25 cellular contexts compared by ENCODE assay signal in the genomic region with DNA sequence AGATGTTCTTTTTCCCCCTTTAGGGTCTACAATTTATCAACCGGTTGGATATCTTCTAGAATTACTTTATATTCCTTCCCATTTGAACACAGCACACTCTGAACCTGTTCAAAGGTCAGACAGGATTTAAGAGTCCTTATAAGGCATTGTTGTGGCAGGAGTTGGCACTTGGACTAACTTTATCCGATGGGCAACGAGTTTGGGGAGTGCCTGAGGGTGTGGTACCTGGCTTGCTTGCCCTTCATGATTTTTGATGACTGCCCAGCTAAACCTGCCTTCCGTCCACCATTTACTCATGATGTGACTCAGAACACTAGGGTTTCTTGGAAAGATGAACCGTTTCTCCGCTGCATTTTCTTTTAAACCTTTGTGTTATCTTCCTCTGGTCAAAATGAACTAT.
DNase-seq lines count a peak whose midpoint lies in the region; ATAC-seq and TF ChIP-seq lines count a peak whose summit lies in the region.
"Had no signal": no experiment of that assay in that cellular context is flagged by ENCODE, and none has a peak within 500 bp of the region (broad histone marks: within the 10 kb centered on the region; RNA-seq: fewer than 3 reads in every experiment).

No MANE protein-coding gene starts in this region.

- CTCF ChIA-PET in PC-9 (lab: Charles Lee) = interaction anchor here (0.7 kb wide), 1 partner anchor 21 kb away, joined by 5 read pairs; no protein-coding TSS in a partner anchor

- no peaks in the 10 kb centered on the region for H3K27me3 ChIP-seq in PC-9 (ENCODE audit: insufficient read depth, low read depth)
- no peaks in the 10 kb centered on the region for H3K27me3 ChIP-seq in prostate gland (replicated peaks; ENCODE audit: insufficient read depth)
- H3K27me3 ChIP-seq: BLaER1 treated with 17β-estradiol and CSF1 and Interleukin-3, amounts not matched to agents 10 nM and 100 nM; spleen had no signal

- POLR2A ChIA-PET in PC-9 (lab: Charles Lee; ENCODE audit: unreplicated experiment) = no interaction called here

- H2AFZ ChIP-seq in PC-9 = no peak overlapping the region

- H3K4me1 ChIP-seq in PC-9 (replicated peaks; ENCODE audit: insufficient read depth) (peaks cover 16% of the 10 kb centered on the region), prostate gland (replicated peaks) (no peaks in the 10 kb centered on the region)
- H3K4me1 ChIP-seq: spleen had no signal

- DNase-seq in HT-29 (ENCODE audit: low spot score) = peak; percentile 13
- DNase-seq in PC-9 = peak; percentile 44 to 64
- no peak for DNase-seq in coronary artery (ENCODE audit: low spot score)
- DNase-seq in prostate gland (ENCODE audit: low spot score) = peak; percentile 22
- DNase-seq in GM10266 (ENCODE audit: extremely low spot score) = no peak
- DNase-seq in activated CD8-positive, alpha-beta memory T cell treated with anti-CD3 and anti-CD28 coated beads, Interleukin-2, amount 50 U/mL, for 48 hours = no peak
- DNase-seq: activated CD4-positive, alpha-beta memory T cell treated with anti-CD3 and anti-CD28 coated beads, Interleukin-2, amount 10 ng/mL, durations not matched to agents 7 days and 5 days; activated effector memory CD4-positive, alpha-beta T cell treated with Interleukin-2 at 50 U/mL for 16 hours; activated naive CD8-positive, alpha-beta T cell treated with anti-CD3 and anti-CD28 coated beads for 36 hours; activated T-cell treated with anti-CD3 and anti-CD28 coated beads for 4 hours; COR-L47; DND-41; Kasumi-1; kidney; NCI-H1105 treated with DMSO at 0.1 percent for 48 hours; NCI-H2029; OCI-M1; spleen; stimulated activated CD4-positive, alpha-beta T cell treated with anti-CD3 and anti-CD28 coated beads, Interleukin-4, amount 100 ng/mL, for 1 hour had no signal

- H3K9me3 ChIP-seq in PC-9 (ENCODE audit: insufficient read depth, low read depth) (no peaks in the 10 kb centered on the region), prostate gland (no peaks in the 10 kb centered on the region)

- no peaks in the 10 kb centered on the region for H3K9me2 ChIP-seq in PC-9 (ENCODE audit: insufficient read depth)

- no TSS peak for BruUV-seq in PC-9 (replicated peaks; lab: Mats Ljungman, UMichigan)

- WGBS in prostate gland = 64% methylated on average over 6 of the region's 6 CpGs

- no peaks in the 10 kb centered on the region for H3K79me2 ChIP-seq in PC-9 (ENCODE audit: low read depth)

- ATAC-seq in HG02938 (IDR thresholded peaks at IDR 0.05; ENCODE audit: unreplicated experiment) = no peak
- no peak for ATAC-seq in HG03196 (IDR thresholded peaks at IDR 0.05; ENCODE audit: unreplicated experiment)
- ATAC-seq: activated CD4-positive, CD25-positive, alpha-beta regulatory T cell treated with anti-CD3 and anti-CD28 coated beads, Interleukin-2, amount 50 U/mL, for 24 hours; stimulated activated memory B cell treated with anti-CD40 and anti-IgM and Interleukin-4, amounts not matched to agents 10 μg/mL and 1 μg/mL and 100 μg/mL, for 72 hours had no signal

- intact Hi-C loops in PC-9 (cut with micrococcal nuclease; ENCODE audit: unreplicated experiment) (loop anchor here (2.0 kb wide), 1 partner anchor 58 kb away; no protein-coding TSS in a partner anchor), prostate gland (cut with DNase I) (no loop called here)

- TF ChIP-seq CTCF in PC-9 (conservative IDR thresholded peaks at IDR 0.05) (no peak), coronary artery (IDR thresholded peaks at IDR 0.05) (no peak), prostate gland (IDR thresholded peaks at IDR 0.05) (no peak), GM10266 (IDR thresholded peaks at IDR 0.05; ENCODE audit: control insufficient read depth, insufficient read depth, low read depth, missing control alignments) (no peak)

- no peak for TF ChIP-seq POLR2A in prostate gland (IDR thresholded peaks at IDR 0.05)

- H3K27ac ChIP-seq in PC-9 = 0 out of 2 replicates have a peak overlapping the region, but pooled peaks have one; percentile 16
- H3K27ac ChIP-seq in coronary artery = peak overlapping the region; percentile 28 to 34
- H3K27ac ChIP-seq in prostate gland = no peak overlapping the region
- H3K27ac ChIP-seq: BLaER1 treated with 17β-estradiol and CSF1 and Interleukin-3, amounts not matched to agents 10 nM and 100 nM; spleen had no signal

- no peak overlapping the region for H3K4me2 ChIP-seq in PC-9
- H3K4me2 ChIP-seq: BLaER1 treated with 17β-estradiol and CSF1 and Interleukin-3, amounts not matched to agents 10 nM and 100 nM had no signal

- H3K4me3 ChIP-seq in PC-9 (no peak overlapping the region), coronary artery (no peak overlapping the region), prostate gland (no peak overlapping the region)
- H3K4me3 ChIP-seq: BLaER1 treated with 17β-estradiol and CSF1 and Interleukin-3, amounts not matched to agents 10 nM and 100 nM; lung; spleen had no signal

- no peaks in the 10 kb centered on the region for H4K20me1 ChIP-seq in PC-9 (ENCODE audit: insufficient read depth)
- H4K20me1 ChIP-seq: BLaER1 treated with 17β-estradiol and CSF1 and Interleukin-3, amounts not matched to agents 10 nM and 100 nM had no signal

- H3K36me3 ChIP-seq in PC-9 (ENCODE audit: low read depth) (no peaks in the 10 kb centered on the region), prostate gland (no peaks in the 10 kb centered on the region)
- H3K36me3 ChIP-seq: spleen had no signal

- no peaks in the 10 kb centered on the region for H3F3A ChIP-seq in PC-9 (ENCODE audit: insufficient read depth, low read depth)

Comparison
In these comparisons a context has a peak if more than half of its experiments do, and no peak if none do; other contexts are left out.
1. DNase-seq: peak in HT-29 (single experiment), PC-9 (2 of 2) and prostate gland (single experiment); none in coronary artery (single experiment), GM10266 (single experiment) and activated CD8-positive, alpha-beta memory T cell treated with anti-CD3 and anti-CD28 coated beads, Interleukin-2, amount 50 U/mL, for 48 hours (single experiment).
2. H3K27ac ChIP-seq: peak in PC-9 (single experiment) and coronary artery (2 of 2); none in prostate gland (0 of 2).